10 cellular contexts compared by ENCODE assay signal in the genomic region with DNA sequence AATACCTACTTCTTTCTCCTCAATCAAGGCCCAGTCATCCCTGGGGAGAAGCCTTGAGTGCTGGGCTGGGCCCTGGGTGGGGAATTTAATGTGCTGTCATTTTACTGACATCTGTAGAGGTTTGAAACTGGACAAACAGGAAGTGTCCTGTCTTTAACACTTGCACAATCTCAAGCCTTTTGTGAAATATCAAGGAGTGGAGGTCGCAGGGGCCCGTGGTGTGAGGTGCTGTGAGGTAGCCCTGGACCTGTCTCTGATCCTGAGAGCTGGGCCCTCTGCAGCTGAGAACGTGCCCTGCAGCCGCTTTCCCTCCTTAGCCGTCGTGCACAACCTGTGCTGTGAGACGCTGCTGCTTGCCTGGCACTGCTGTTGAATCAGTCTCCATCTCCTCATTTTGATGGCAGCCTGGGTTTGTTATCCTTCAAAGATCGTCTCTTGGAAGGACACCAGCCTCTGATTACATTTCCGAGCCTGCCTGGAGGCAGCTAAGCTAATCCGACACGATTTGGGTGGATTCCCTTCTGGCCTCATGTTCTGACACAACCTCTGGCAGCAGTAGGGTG. TPM values are rescaled to one million over a fixed set of nuclear protein-coding genes. Genes with fewer than 3 reads are reported as not detected.
DNase-seq lines count a peak whose midpoint lies in the region; ATAC-seq and TF ChIP-seq lines count a peak whose summit lies in the region.
"Had no signal": no experiment of that assay in that cellular context is flagged by ENCODE, and none has a peak within 500 bp of the region (broad histone marks: within the 10 kb centered on the region; RNA-seq: fewer than 3 reads in every experiment).

No MANE protein-coding gene starts in this region.

- peaks cover 88% of the 10 kb centered on the region for H3K4me1 Mint-ChIP-seq in activated B cell treated with CpG ODN at 0.5 μM for 24 hours
- H3K4me1 Mint-ChIP-seq in effector memory CD8-positive, alpha-beta T cell (ENCODE audit: low read depth in 2 of 2), result peaks cover 27 to 31% of the 10 kb centered on the region in 2 donors

- peak overlapping the region in 6 of 11 experiments; percentile 41 to 76 (median 68); a peak in 11 of 22 replicates for H3K27ac ChIP-seq in BLaER1 treated with 17β-estradiol and CSF1 and Interleukin-3, amounts not matched to agents 10 nM and 100 nM

- no peaks in the 10 kb centered on the region for H3K27me3 Mint-ChIP-seq in activated B cell treated with CpG ODN at 0.5 μM for 24 hours
- no peaks in the 10 kb centered on the region for H3K27me3 Mint-ChIP-seq in effector memory CD8-positive, alpha-beta T cell

- POLR2A ChIA-PET in activated B cell treated with CpG ODN at 0.5 μM for 24 hours (lab: Charles Lee), result interaction anchor here (1.1 to 21.8 kb wide), 6 partner anchors 20 to 1070 kb away, joined by 3 to 1885 read pairs (median 62); partner anchors contain the start of genes CCR7 and SMARCE1

- H3K4me1 ChIP-seq in BLaER1 treated with 17β-estradiol and CSF1 and Interleukin-3, amounts not matched to agents 10 nM and 100 nM, result peaks cover 60 to 86% (median 74%) of the 10 kb centered on the region in 10 experiments

- CTCF ChIA-PET in activated B cell treated with CpG ODN at 0.5 μM for 24 hours (lab: Charles Lee), result interaction anchor here (1.4 to 13.7 kb wide), 7 partner anchors 8 to 261 kb away, joined by 3 to 426 read pairs (median 6); partner anchors contain the start of gene CCR7

- H3K4me2 ChIP-seq in BLaER1 treated with 17β-estradiol and CSF1 and Interleukin-3, amounts not matched to agents 10 nM and 100 nM, result peak overlapping the region in 9 of 11 experiments; percentile 6 to 84 (median 69); a peak in 15 of 22 replicates

- DNase-seq in GM13976 (ENCODE audit: low spot score) (peak; percentile 13), activated B cell treated with CpG ODN at 0.5 μM for 24 hours (no peak), left colon (no peak), COR-L47 (lab: John Stamatoyannopoulos, UW) (no peak), head of caudate nucleus (no peak)
- no peak for DNase-seq in effector memory CD8-positive, alpha-beta T cell
- DNase-seq: left cardiac atrium, substantia nigra had no signal

- H3K36me3 ChIP-seq in BLaER1 treated with 17β-estradiol and CSF1 and Interleukin-3, amounts not matched to agents 10 nM and 100 nM, result no peaks in the 10 kb centered on the region

- intact Hi-C loops in activated B cell treated with CpG ODN at 0.5 μM for 24 hours (cut with micrococcal nuclease) (loop anchor here (5.0 kb wide), 2 partner anchors 175 to 930 kb away; partner anchors contain the start of gene IGFBP4), left colon (cut with DNase I, micrococcal nuclease) (no loop called here), head of caudate nucleus (cut with DNase I) (no loop called here)

- in situ Hi-C loops in GM13976 (cut with MboI; ENCODE audit: low sequenced_read_pairs, unreplicated experiment), result loop anchor here (10.0 kb wide), 1 partner anchor 173 kb away; the partner anchor contains the start of gene IGFBP4

- H3K27ac Mint-ChIP-seq in activated B cell treated with CpG ODN at 0.5 μM for 24 hours, result peak overlapping the region; percentile 96
- H3K27ac Mint-ChIP-seq in effector memory CD8-positive, alpha-beta T cell, result no peak overlapping the region

- H3K4me3 ChIP-seq in BLaER1 treated with 17β-estradiol and CSF1 and Interleukin-3, amounts not matched to agents 10 nM and 100 nM, result no peak overlapping the region

- no peaks in the 10 kb centered on the region for H4K20me1 ChIP-seq in BLaER1 treated with 17β-estradiol and CSF1 and Interleukin-3, amounts not matched to agents 10 nM and 100 nM

- no peaks in the 10 kb centered on the region for H3K27me3 ChIP-seq in BLaER1 treated with 17β-estradiol and CSF1 and Interleukin-3, amounts not matched to agents 10 nM and 100 nM

- H3K36me3 Mint-ChIP-seq in activated B cell treated with CpG ODN at 0.5 μM for 24 hours (ENCODE audit: low read depth), result no peaks in the 10 kb centered on the region
- H3K36me3 Mint-ChIP-seq in effector memory CD8-positive, alpha-beta T cell (ENCODE audit: insufficient read depth), result peaks cover 10% of the 10 kb centered on the region

- no peak overlapping the region for H3K4me3 Mint-ChIP-seq in activated B cell treated with CpG ODN at 0.5 μM for 24 hours
- H3K4me3 Mint-ChIP-seq in effector memory CD8-positive, alpha-beta T cell, result no peak overlapping the region

- ATAC-seq in activated B cell treated with CpG ODN at 0.5 μM for 24 hours (ENCODE audit: low read depth) (no peak), left colon (peak; percentile 20)
- ATAC-seq in effector memory CD8-positive, alpha-beta T cell (replicated peaks), result no peak
- ATAC-seq: left cardiac atrium had no signal

- TF ChIP-seq CTCF in GM13976 (IDR thresholded peaks at IDR 0.05; ENCODE audit: borderline replicate concordance, control extremely low read depth, extremely low read depth, insufficient read depth, missing control alignments) (no peak), activated B cell treated with CpG ODN at 0.5 μM for 24 hours (IDR thresholded peaks at IDR 0.05) (no peak)

- H3K9me3 ChIP-seq in BLaER1 treated with 17β-estradiol and CSF1 and Interleukin-3, amounts not matched to agents 10 nM and 100 nM (replicated peaks in 1 of 11), result no peaks in the 10 kb centered on the region

- no peaks in the 10 kb centered on the region for H3K9me3 Mint-ChIP-seq in activated B cell treated with CpG ODN at 0.5 μM for 24 hours
- H3K9me3 Mint-ChIP-seq in effector memory CD8-positive, alpha-beta T cell, result no peaks in the 10 kb centered on the region

- H3K9ac ChIP-seq in BLaER1 treated with 17β-estradiol and CSF1 and Interleukin-3, amounts not matched to agents 10 nM and 100 nM, result peak overlapping the region in 2 of 11 experiments; percentile 36 to 38; a peak in 4 of 22 replicates

RNA-seq across cellular contexts. Expression of gene SMARCE1, which starts 29.9 kb away (rescaled TPM):
- total RNA-seq in activated B cell treated with CpG ODN at 0.5 μM for 24 hours (140 TPM in 2 replicates), left colon (10 to 100 TPM; 74.5 to 76.4 TPM)

RNA-seq across cellular contexts. Expression of gene KRT222, which starts 47.2 kb away (rescaled TPM):
- total RNA-seq in activated B cell treated with CpG ODN at 0.5 μM for 24 hours (not detected in 2 replicates), left colon (under 1 TPM; 0.27 to 0.67 TPM)

RNA-seq across cellular contexts. Expression of gene CCR7, which starts 52.5 kb away (rescaled TPM):
- 572 and 573 TPM in 2 replicates for total RNA-seq in activated B cell treated with CpG ODN at 0.5 μM for 24 hours
- under 1 TPM; 0.31 to 0.95 TPM for total RNA-seq in left colon
- total RNA-seq: frontal cortex had no signal

Comparison
In these comparisons a context has a peak if more than half of its experiments do, and no peak if none do; other contexts are left out.
1. RNA of gene CCR7, which starts 52.5 kb away (total RNA-seq): 572 to 573 TPM in activated B cell treated with CpG ODN at 0.5 μM for 24 hours; 0.31 to 0.95 TPM in left colon; every median in the first group is over 100 times any median in the second.